ENCODE assay signal across 22 cellular contexts in genomic region chr6:30854641-30855040, GRCh38. TPM values are rescaled to one million over a fixed set of nuclear protein-coding genes. Genes with fewer than 3 reads are reported as not detected.
A peak's percentile ranks its signal among the peaks of the same experiment; 100 is the strongest.
DNase-seq lines count a peak whose midpoint lies in the region; ATAC-seq and TF ChIP-seq lines count a peak whose summit lies in the region.
"Had no signal": no experiment of that assay in that cellular context is flagged by ENCODE, and none has a peak within 500 bp of the region (broad histone marks: within the 10 kb centered on the region; RNA-seq: fewer than 3 reads in every experiment).

No MANE protein-coding gene starts in this region.

- no peaks in the 10 kb centered on the region for H3K79me2 ChIP-seq in trophoblast cell (ENCODE audit: control insufficient read depth, insufficient read depth, low read length, poor library complexity)

- no peak overlapping the region for H4K91ac ChIP-seq in trophoblast cell (ENCODE audit: low read depth, low read length)

- DNase-seq in islet precursor cell (peak; percentile 29), trophoblast cell (peak; percentile 59 to 77), left ventricle myocardium inferior (no peak), medulla oblongata (ENCODE audit: extremely low spot score) (no peak)
- DNase-seq: 8988T; ACHN; BE2C; C1 segment of cervical spinal cord; CD4-positive, alpha-beta memory T cell; CD4-positive, CD25-positive, alpha-beta regulatory T cell; CD8-positive, alpha-beta memory T cell; COR-L47; DMS 273 treated with DMSO at 0.1 percent for 48 hours; DMS153; DMS53; DMS79; DND-41; EL; GDM1 had no signal

- H3K4ac ChIP-seq in trophoblast cell (ENCODE audit: low read depth, low read length): no peak overlapping the region

- no peak overlapping the region for H2BK5ac ChIP-seq in trophoblast cell (ENCODE audit: low read depth, low read length, poor library complexity)

- H3K9ac ChIP-seq in trophoblast cell (ENCODE audit: low read length): no peak overlapping the region
- H3K9ac ChIP-seq: BLaER1 had no signal

- no peak overlapping the region for H4K8ac ChIP-seq in trophoblast cell (ENCODE audit: low read depth, low read length)

- peak overlapping the region; percentile 51 for H3K27ac ChIP-seq in trophoblast cell (ENCODE audit: low read depth, low read length)
- no peak overlapping the region for H3K27ac ChIP-seq in left ventricle myocardium inferior (replicated peaks)
- H3K27ac ChIP-seq: BLaER1 had no signal

- H3K27me3 ChIP-seq in trophoblast cell (ENCODE audit: insufficient read depth, low read length) (no peaks in the 10 kb centered on the region), left ventricle myocardium inferior (ENCODE audit: low read depth) (peaks cover 5% of the 10 kb centered on the region)
- H3K27me3 ChIP-seq: BE2C, BLaER1 had no signal

- H2AK5ac ChIP-seq in trophoblast cell (ENCODE audit: low read length): no peak overlapping the region

- WGBS in trophoblast cell (ENCODE audit: extremely low coverage, insufficient coverage, insufficient read length): no CpG with 5 or more reads among the region's 3 CpGs

- ATAC-seq in GM18909 (IDR thresholded peaks at IDR 0.05; ENCODE audit: poor library complexity, unreplicated experiment): no peak
- ATAC-seq: GM12878 had no signal

- H3K36me3 ChIP-seq in trophoblast cell (ENCODE audit: control insufficient read depth in 1 of 2, insufficient read depth in 2 of 2, low read length in 2 of 2) (no peaks in the 10 kb centered on the region), left ventricle myocardium inferior (no peaks in the 10 kb centered on the region)
- H3K36me3 ChIP-seq: BE2C had no signal

- no peak overlapping the region for H3K23ac ChIP-seq in trophoblast cell (ENCODE audit: low read length)

- H3K18ac ChIP-seq in trophoblast cell (ENCODE audit: low read length): no peak overlapping the region

- H3K4me3 ChIP-seq in trophoblast cell (ENCODE audit: low read depth, low read length): no peak overlapping the region
- no peak overlapping the region for H3K4me3 ChIP-seq in left ventricle myocardium inferior
- H3K4me3 ChIP-seq: BLaER1, GM12878 had no signal

- no peak overlapping the region for H2AFZ ChIP-seq in trophoblast cell (ENCODE audit: insufficient read depth, low read length, poor library complexity)

- no peak overlapping the region for H3K14ac ChIP-seq in trophoblast cell (ENCODE audit: low read length)

- no peak overlapping the region for H4K12ac ChIP-seq in trophoblast cell (ENCODE audit: low read depth, low read length)

- peaks cover 4% of the 10 kb centered on the region for H3K9me3 ChIP-seq in trophoblast cell (ENCODE audit: insufficient read depth, low read depth, low read length)
- peaks cover 8% of the 10 kb centered on the region for H3K9me3 ChIP-seq in left ventricle myocardium inferior (replicated peaks)

- peaks cover 4% of the 10 kb centered on the region for H3K79me1 ChIP-seq in trophoblast cell (ENCODE audit: low read length)

- H3K4me1 ChIP-seq in trophoblast cell (ENCODE audit: control insufficient read depth in 1 of 2, insufficient read depth in 2 of 2, low read length in 2 of 2) (peaks cover 5 to 10% of the 10 kb centered on the region in 2 experiments), left ventricle myocardium inferior (no peaks in the 10 kb centered on the region)
- H3K4me1 ChIP-seq: BE2C had no signal

- intact Hi-C loops in left ventricle myocardium inferior (cut with micrococcal nuclease): no loop called here

- no peak for TF ChIP-seq CTCF in left ventricle myocardium inferior (IDR thresholded peaks at IDR 0.05; ENCODE audit: borderline replicate concordance)

- no peak overlapping the region for H2BK120ac ChIP-seq in trophoblast cell (ENCODE audit: insufficient read depth, low read length, poor library complexity)

- no peak overlapping the region for H2BK12ac ChIP-seq in trophoblast cell (ENCODE audit: low read length)

- H3K4me2 ChIP-seq in trophoblast cell (ENCODE audit: low read length): no peak overlapping the region

RNA-seq across cellular contexts. Expression of gene DDR1, which starts 29.7 kb away (rescaled TPM):
- 137 and 142 TPM in 2 replicates for polyA plus RNA-seq in trophoblast cell (2013)
- 28.2 TPM for total RNA-seq in left ventricle myocardium inferior

RNA-seq across cellular contexts. Expression of gene GTF2H4, which starts 53.4 kb away (rescaled TPM):
- polyA plus RNA-seq in trophoblast cell (2013): 38.3 and 38.5 TPM in 2 replicates
- 23.0 TPM for total RNA-seq in left ventricle myocardium inferior

RNA-seq across cellular contexts. Expression of gene VARS2, which starts 59.4 kb away (rescaled TPM):
- polyA plus RNA-seq in trophoblast cell (2013): 10.5 and 10.6 TPM in 2 replicates
- total RNA-seq in left ventricle myocardium inferior: 21.0 TPM

Comparison
In these comparisons a context has a peak if more than half of its experiments do, and no peak if none do; other contexts are left out.
1. DNase-seq: peak in islet precursor cell (single experiment) and trophoblast cell (2 of 2); none in left ventricle myocardium inferior (single experiment) and medulla oblongata (single experiment).